2 cellular contexts compared by ENCODE assay signal in genomic region chr12:53413485-53414215, GRCh38.
TF ChIP-seq lines count a peak whose summit lies in the region.

No MANE protein-coding gene starts in this region.

TF ChIP-seq in IMR-90, 13 proteins besides CTCF, POLR2A, EP300 and RAD21:
- TF ChIP-seq RFX5 (IDR thresholded peaks at IDR 0.05; ENCODE audit: low read depth, low read length) (no peak), BHLHE40 (IDR thresholded peaks at IDR 0.05; ENCODE audit: low read depth, low read length) (no peak), ELK1 (IDR thresholded peaks at IDR 0.05; ENCODE audit: borderline replicate concordance, low read depth, low read length) (no peak), MAZ (IDR thresholded peaks at IDR 0.05; ENCODE audit: borderline replicate concordance, low read depth, low read length) (no peak), MAFK (IDR thresholded peaks at IDR 0.05; ENCODE audit: low read depth, low read length) (no peak), CHD1 (IDR thresholded peaks at IDR 0.05; ENCODE audit: low read depth, low read length) (no peak), NFE2L2 (IDR thresholded peaks at IDR 0.05; ENCODE audit: low read depth, low read length) (no peak), SMC3 (IDR thresholded peaks at IDR 0.05; ENCODE audit: low read depth, low read length) (no peak), CEBPB (IDR thresholded peaks at IDR 0.05; ENCODE audit: low read depth, low read length) (no peak), USF2 (IDR thresholded peaks at IDR 0.05; ENCODE audit: low read depth, low read length) (no peak), MXI1 (IDR thresholded peaks at IDR 0.05; ENCODE audit: borderline replicate concordance, low read depth, low read length) (no peak), RCOR1 (IDR thresholded peaks at IDR 0.05; ENCODE audit: insufficient replicate concordance, low read length) (no peak)

TF ChIP-seq in K562, 482 proteins besides CTCF, POLR2A, EP300 and RAD21:
- TF ChIP-seq ZNF311 (CRISPR knock-in tag; IDR thresholded peaks at IDR 0.05), result no peak
- TF ChIP-seq ZBTB12 (CRISPR knock-in tag; IDR thresholded peaks at IDR 0.05), result no peak
- no peak for TF ChIP-seq ZNF668 (CRISPR knock-in tag; IDR thresholded peaks at IDR 0.05)
- no peak for TF ChIP-seq ETV1 (tag; conservative IDR thresholded peaks at IDR 0.05; ENCODE audit: low read depth)
- TF ChIP-seq ZFX (CRISPR knock-in tag; IDR thresholded peaks at IDR 0.05), result no peak
- TF ChIP-seq MCM3 (IDR thresholded peaks at IDR 0.05), result no peak
- TF ChIP-seq EGR1 (conservative IDR thresholded peaks at IDR 0.05), result no peak
- TF ChIP-seq PTTG1 (tag; IDR thresholded peaks at IDR 0.05; ENCODE audit: low read depth), result no peak
- TF ChIP-seq CBX5 (IDR thresholded peaks at IDR 0.05; ENCODE audit: borderline replicate concordance, low read depth), result no peak
- no peak for TF ChIP-seq KAT7 (CRISPR knock-in tag; IDR thresholded peaks at IDR 0.05; ENCODE audit: borderline replicate concordance)
- TF ChIP-seq USF1 (CRISPR knock-in tag; IDR thresholded peaks at IDR 0.05), result no peak
- no peak for TF ChIP-seq SFPQ (IDR thresholded peaks at IDR 0.05; ENCODE audit: low read depth, low read length)
- TF ChIP-seq NFRKB (IDR thresholded peaks at IDR 0.05; ENCODE audit: low read depth), result no peak
- no peak for TF ChIP-seq SMAD4 (CRISPR knock-in tag; conservative IDR thresholded peaks at IDR 0.05)
- no peak for TF ChIP-seq CEBPG (CRISPR knock-in tag; IDR thresholded peaks at IDR 0.05)
- TF ChIP-seq CEBPG (tag; conservative IDR thresholded peaks at IDR 0.05 in 1 of 2, IDR thresholded peaks at IDR 0.05 in 1 of 2), result no peak
- no peak for TF ChIP-seq ARID3A (IDR thresholded peaks at IDR 0.05; ENCODE audit: borderline replicate concordance, low read depth, low read length)
TF ChIP-seq in K562: peak in this region for 0.
